In the genomic region with DNA sequence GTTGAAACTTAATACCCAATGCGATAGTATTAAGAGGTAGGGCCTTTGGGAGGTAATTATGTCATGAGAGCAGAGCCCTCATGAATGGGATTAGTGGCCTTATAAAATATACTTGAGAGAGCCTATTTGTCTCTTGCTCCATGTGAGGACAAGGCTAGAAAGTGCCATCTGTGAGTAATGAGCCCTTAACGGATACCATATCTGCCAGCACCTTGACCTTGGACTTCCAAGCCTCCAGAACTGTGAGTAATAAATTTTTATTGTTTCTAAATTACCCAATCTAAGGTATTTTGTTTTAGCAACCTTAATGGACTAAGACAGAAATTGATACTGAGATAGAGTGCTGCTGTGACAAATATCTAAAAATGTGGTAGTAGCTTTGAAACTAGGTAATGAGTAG, we compare ENCODE assay signal across 14 cellular contexts.
"Had no signal": no experiment of that assay in that cellular context is flagged by ENCODE, and none has a peak within 500 bp of the region (broad histone marks: within the 10 kb centered on the region; RNA-seq: fewer than 3 reads in every experiment).

No MANE protein-coding gene starts in this region.

- H3K27ac Mint-ChIP-seq: activated CD4-positive, alpha-beta memory T cell treated with anti-CD3 and anti-CD28 coated beads for 36 hours; activated naive CD8-positive, alpha-beta T cell treated with anti-CD3 and anti-CD28 coated beads, Interleukin-2, amount 10 ng/mL, durations not matched to agents 7 days and 5 days; memory B cell; nephron; type B pancreatic cell had no signal

- H3K36me3 Mint-ChIP-seq: activated CD4-positive, alpha-beta memory T cell treated with anti-CD3 and anti-CD28 coated beads for 36 hours; activated naive CD8-positive, alpha-beta T cell treated with anti-CD3 and anti-CD28 coated beads, Interleukin-2, amount 10 ng/mL, durations not matched to agents 7 days and 5 days; memory B cell; type B pancreatic cell had no signal

- H3K4me1 Mint-ChIP-seq: activated naive CD8-positive, alpha-beta T cell treated with anti-CD3 and anti-CD28 coated beads, Interleukin-2, amount 10 ng/mL, durations not matched to agents 7 days and 5 days; memory B cell; nephron had no signal

- H3K27me3 ChIP-seq: left lung, sigmoid colon, suprapubic skin had no signal

- H3K9me3 Mint-ChIP-seq: activated CD4-positive, alpha-beta memory T cell treated with anti-CD3 and anti-CD28 coated beads for 36 hours; activated naive CD8-positive, alpha-beta T cell treated with anti-CD3 and anti-CD28 coated beads, Interleukin-2, amount 10 ng/mL, durations not matched to agents 7 days and 5 days had no signal

- H3K27me3 Mint-ChIP-seq: activated CD4-positive, alpha-beta memory T cell treated with anti-CD3 and anti-CD28 coated beads for 36 hours; activated naive CD8-positive, alpha-beta T cell treated with anti-CD3 and anti-CD28 coated beads, Interleukin-2, amount 10 ng/mL, durations not matched to agents 7 days and 5 days; type B pancreatic cell had no signal

- DNase-seq: activated CD4-positive, alpha-beta memory T cell treated with anti-CD3 and anti-CD28 coated beads for 36 hours; activated naive CD8-positive, alpha-beta T cell treated with anti-CD3 and anti-CD28 coated beads, Interleukin-2, amount 10 ng/mL, durations not matched to agents 7 days and 5 days; activated T-cell treated with anti-CD3 and anti-CD28 coated beads, Interleukin-2, amount 50 U/mL, for 48 hours; head of caudate nucleus; left lung; psoas muscle; sigmoid colon; stimulated activated CD4-positive, alpha-beta T cell treated with anti-CD3 and anti-CD28 coated beads, Interleukin-2, amount 100 ng/mL, for 48 hours; stimulated activated naive CD8-positive, alpha-beta T cell treated with anti-CD3 and anti-CD28 coated beads, Interleukin-15, Interleukin-2, amounts not matched to agents 100 U/mL and 50 U/mL, for 24 hours; SW 1271 had no signal

- H3K4me1 ChIP-seq: left lung, psoas muscle, sigmoid colon, suprapubic skin had no signal

- H3K4me3 ChIP-seq: left lung, psoas muscle, sigmoid colon, suprapubic skin had no signal

- H3K36me3 ChIP-seq: left lung, sigmoid colon, suprapubic skin had no signal

- H3K4me3 Mint-ChIP-seq: activated CD4-positive, alpha-beta memory T cell treated with anti-CD3 and anti-CD28 coated beads for 36 hours; activated naive CD8-positive, alpha-beta T cell treated with anti-CD3 and anti-CD28 coated beads, Interleukin-2, amount 10 ng/mL, durations not matched to agents 7 days and 5 days; memory B cell; nephron; type B pancreatic cell had no signal

- H3K27ac ChIP-seq: left lung, psoas muscle, sigmoid colon, suprapubic skin had no signal

- ATAC-seq: left lung; psoas muscle; stimulated activated naive CD8-positive, alpha-beta T cell treated with anti-CD3 and anti-CD28 coated beads, Interleukin-15, Interleukin-2, amounts not matched to agents 100 U/mL and 50 U/mL, for 24 hours had no signal
